In the genomic region with DNA sequence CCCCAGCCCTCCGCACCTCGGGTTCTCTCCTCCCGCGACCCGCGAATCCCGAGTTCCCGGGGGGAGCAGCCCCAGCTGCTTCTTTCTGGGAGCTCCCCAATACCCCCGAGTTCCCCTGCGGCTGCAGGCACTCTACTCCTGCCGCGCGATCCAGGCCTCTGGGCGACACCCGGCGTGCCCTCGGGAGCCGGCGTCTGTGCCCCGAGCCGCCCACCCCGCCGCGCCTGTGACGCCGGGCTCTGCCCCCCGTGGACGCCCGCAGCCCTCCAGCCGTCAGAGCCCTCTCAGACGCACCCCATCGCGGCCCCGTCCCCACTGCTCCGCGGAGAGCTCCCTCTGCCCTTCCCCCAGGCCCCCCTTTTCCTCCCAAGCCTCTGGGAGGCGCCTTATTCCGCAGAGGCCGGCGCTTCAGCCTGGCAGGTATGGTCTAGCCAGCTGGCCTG, we compare ENCODE assay signal across 9 cellular contexts. TPM values are rescaled to one million over a fixed set of nuclear protein-coding genes. Genes with fewer than 3 reads are reported as not detected.
DNase-seq lines count a peak whose midpoint lies in the region; ATAC-seq and TF ChIP-seq lines count a peak whose summit lies in the region.
"Had no signal": no experiment of that assay in that cellular context is flagged by ENCODE, and none has a peak within 500 bp of the region (broad histone marks: within the 10 kb centered on the region; RNA-seq: fewer than 3 reads in every experiment).

No MANE protein-coding gene starts in this region.

- H3K9ac ChIP-seq in mucosa of stomach (ENCODE audit: low read length) = peak overlapping the region; percentile 46

- no peak for TF ChIP-seq EP300 in upper lobe of left lung (IDR thresholded peaks at IDR 0.05)

- no peaks in the 10 kb centered on the region for H3K9me3 ChIP-seq in BE2C
- H3K9me3 ChIP-seq in mucosa of stomach (ENCODE audit: control insufficient read depth, low read length) = no peaks in the 10 kb centered on the region
- H3K9me3 ChIP-seq in upper lobe of left lung = no peaks in the 10 kb centered on the region

- H3K36me3 ChIP-seq in BE2C = no peaks in the 10 kb centered on the region
- no peaks in the 10 kb centered on the region for H3K36me3 ChIP-seq in mucosa of stomach (ENCODE audit: control insufficient read depth, insufficient read depth, low read length)
- H3K36me3 ChIP-seq in upper lobe of left lung = no peaks in the 10 kb centered on the region

- H3K27me3 ChIP-seq in BE2C (peaks cover 15% of the 10 kb centered on the region), dorsolateral prefrontal cortex (peaks cover 0 to 4% (median 0%) of the 10 kb centered on the region in 45 donors), mucosa of stomach (ENCODE audit: control insufficient read depth, insufficient read depth, low read length) (no peaks in the 10 kb centered on the region), upper lobe of left lung (peaks cover 0 to 5% (median 2%) of the 10 kb centered on the region in 4 donors)

- WGBS in upper lobe of left lung, 2 donors = 0 to 3% methylated on average over 3 to 26 of the region's 40 CpGs

- peak overlapping the region in 1 of 59 donors; percentile 11 for H3K27ac ChIP-seq in dorsolateral prefrontal cortex
- no peak overlapping the region for H3K27ac ChIP-seq in upper lobe of left lung
- H3K27ac ChIP-seq: epithelial cell of prostate had no signal

- peak; percentile 34 for DNase-seq in BE2C
- peak; percentile 74 for DNase-seq in NCI-H526 treated with DMSO at 0.1 percent for 48 hours (lab: John Stamatoyannopoulos, UW)
- no peak for DNase-seq in dorsolateral prefrontal cortex
- DNase-seq in upper lobe of left lung = peak; percentile 34 to 85
- DNase-seq in SIG-M5 (lab: John Stamatoyannopoulos, UW) = no peak
- no peak for DNase-seq in HuH-7 (ENCODE audit: low spot score)

- H3K4me3 ChIP-seq in BE2C (ENCODE audit: low read depth, low read length) (peak overlapping the region; percentile 65), dorsolateral prefrontal cortex (peak overlapping the region; percentile 42 to 76 (median 63)), mucosa of stomach (ENCODE audit: low read length) (peak overlapping the region; percentile 9), upper lobe of left lung (peak overlapping the region; percentile 12 to 67 (median 56))

- TF ChIP-seq CTCF in BE2C (IDR thresholded peaks at IDR 0.05; ENCODE audit: low read depth, low read length) (peak; percentile 8; the same call in 1 of the 2 replicates), dorsolateral prefrontal cortex (IDR thresholded peaks at IDR 0.05 in 54 of 56, conservative IDR thresholded peaks at IDR 0.05 in 2 of 56; ENCODE audit: low read depth in 1 of 56, partially characterized antibody in 56 of 56) (no peak), upper lobe of left lung (IDR thresholded peaks at IDR 0.05) (no peak)

- ATAC-seq in GM21381 (IDR thresholded peaks at IDR 0.05; ENCODE audit: unreplicated experiment) (peak; percentile 26), upper lobe of left lung (ENCODE audit: low FRiP score in 2 of 2) (peak in 1 of 2 donors; percentile 22)

- no peak for TF ChIP-seq POLR2A in upper lobe of left lung (IDR thresholded peaks at IDR 0.05)

- intact Hi-C loops in dorsolateral prefrontal cortex (cut with DNase I) = no loop called here

- H3K4me1 ChIP-seq in BE2C (no peaks in the 10 kb centered on the region; the same call in 1 of the 2 replicates), mucosa of stomach (ENCODE audit: control insufficient read depth, insufficient read depth, low read length) (peaks cover 6% of the 10 kb centered on the region), upper lobe of left lung (peaks cover 15 to 25% (median 16%) of the 10 kb centered on the region in 4 donors)

RNA-seq across cellular contexts. Expression of a gene that starts 0.4 kb away (rescaled TPM):
- polyA plus RNA-seq in BE2C (2012; ENCODE audit: insufficient read depth, insufficient read length, low read depth) = 5.7 TPM
- 1 to 10 TPM in 119 of 120 experiments, under 1 TPM in 1; 0.81 to 5.9 (median 3.3) TPM for total RNA-seq in dorsolateral prefrontal cortex
- total RNA-seq in upper lobe of left lung = 10 to 100 TPM in 1 of 6 donors, 1 to 10 TPM in 5; 3.1 to 11.6 (median 6.0) TPM

RNA-seq across cellular contexts. Expression of a gene that starts 56.0 kb away (rescaled TPM):
- polyA plus RNA-seq in BE2C (2012; ENCODE audit: insufficient read depth, insufficient read length, low read depth) = not detected
- total RNA-seq in dorsolateral prefrontal cortex = 10 to 100 TPM in 99 of 120 experiments, 1 to 10 TPM in 21; 5.3 to 26.4 (median 14.1) TPM
- total RNA-seq in upper lobe of left lung = 1 to 10 TPM in 2 of 6 donors, under 1 TPM in 2, not detected in 2; 0.17 to 1.3 (median 1.0) TPM

Comparison
In these comparisons a context has a peak if more than half of its experiments do, and no peak if none do; other contexts are left out.
1. DNase-seq: peak in BE2C (single experiment), NCI-H526 treated with DMSO at 0.1 percent for 48 hours (single experiment) and upper lobe of left lung (2 of 2); none in dorsolateral prefrontal cortex (0 of 10), SIG-M5 (single experiment) and HuH-7 (single experiment).
2. H3K4me3 ChIP-seq: peak in every context shown above with its lines; median percentile 65 in BE2C; 63 in dorsolateral prefrontal cortex; 56 in upper lobe of left lung; 9 in mucosa of stomach.